ENCODE assay signal across 28 cellular contexts in genomic region chr6:167426074-167426473, GRCh38.
"Had no signal": no experiment of that assay in that cellular context is flagged by ENCODE, and none has a peak within 500 bp of the region (broad histone marks: within the 10 kb centered on the region; RNA-seq: fewer than 3 reads in every experiment).

No MANE protein-coding gene starts in this region.

- H3K4me3 ChIP-seq: breast epithelium, esophagus muscularis mucosa, heart left ventricle, left lung, smooth muscle cell, vagina had no signal

- H3K9me3 Mint-ChIP-seq: activated naive CD4-positive, alpha-beta T cell treated with anti-CD3 and anti-CD28 coated beads, Interleukin-2, amount 50 U/mL, for 72 hours; activated T-cell treated with anti-CD3 and anti-CD28 coated beads, Interleukin-2, amount 50 U/mL, for 72 hours; stimulated activated naive CD8-positive, alpha-beta T cell treated with anti-CD3 and anti-CD28 coated beads, Interleukin-15, amount 100 ng/mL, for 72 hours; T-helper 2 cell treated with Interferon-gamma antibody and Interleukin-4, amounts not matched to agents 5 μg/mL and 100 μg/mL, for 36 hours; type B pancreatic cell had no signal

- H3K9me3 ChIP-seq: breast epithelium, neutrophil, vagina had no signal

- H3K27me3 ChIP-seq: breast epithelium, foreskin keratinocyte, left lung, neutrophil, vagina had no signal

- H3K36me3 ChIP-seq: breast epithelium, esophagus muscularis mucosa, heart left ventricle, left lung, neutrophil, vagina had no signal

- H3K4me1 ChIP-seq: breast epithelium, esophagus muscularis mucosa, foreskin keratinocyte, vagina had no signal

- H3K4me2 ChIP-seq: smooth muscle cell had no signal

- H3K27ac Mint-ChIP-seq: activated T-cell treated with anti-CD3 and anti-CD28 coated beads, Interleukin-2, amount 50 U/mL, for 72 hours; nephron; progenitor cell of endocrine pancreas; stimulated activated memory B cell treated with anti-CD40 and anti-IgM and Interleukin-4, amounts not matched to agents 10 μg/mL and 1 μg/mL and 100 μg/mL, for 72 hours; stimulated activated naive CD8-positive, alpha-beta T cell treated with anti-CD3 and anti-CD28 coated beads, Interleukin-15, amount 100 ng/mL, for 72 hours; T-helper 2 cell treated with Interferon-gamma antibody and Interleukin-4, amounts not matched to agents 5 μg/mL and 100 μg/mL, for 36 hours; type B pancreatic cell had no signal

- H3K27ac ChIP-seq: breast epithelium, esophagus muscularis mucosa, foreskin keratinocyte, heart left ventricle, neutrophil, vagina had no signal

- H3K36me3 Mint-ChIP-seq: stimulated activated memory B cell treated with anti-CD40 and anti-IgM and Interleukin-4, amounts not matched to agents 10 μg/mL and 1 μg/mL and 100 μg/mL, for 72 hours; type B pancreatic cell had no signal

- H3K27me3 Mint-ChIP-seq: progenitor cell of endocrine pancreas, type B pancreatic cell had no signal

- H3K4me3 Mint-ChIP-seq: activated T-cell treated with anti-CD3 and anti-CD28 coated beads, Interleukin-2, amount 50 U/mL, for 72 hours; nephron; stimulated activated memory B cell treated with anti-CD40 and anti-IgM and Interleukin-4, amounts not matched to agents 10 μg/mL and 1 μg/mL and 100 μg/mL, for 72 hours; stimulated activated naive CD8-positive, alpha-beta T cell treated with anti-CD3 and anti-CD28 coated beads, Interleukin-15, amount 100 ng/mL, for 72 hours; T-helper 2 cell treated with Interferon-gamma antibody and Interleukin-4, amounts not matched to agents 5 μg/mL and 100 μg/mL, for 36 hours; type B pancreatic cell had no signal

- H3K4me1 Mint-ChIP-seq: nephron; stimulated activated memory B cell treated with anti-CD40 and anti-IgM and Interleukin-4, amounts not matched to agents 10 μg/mL and 1 μg/mL and 100 μg/mL, for 72 hours; stimulated activated naive CD8-positive, alpha-beta T cell treated with anti-CD3 and anti-CD28 coated beads, Interleukin-15, amount 100 ng/mL, for 72 hours had no signal

- DNase-seq: activated CD4-positive, alpha-beta T cell treated with anti-CD3 and anti-CD28 coated beads for 4 hours; activated CD4-positive, alpha-beta T cell treated with anti-CD3 and anti-CD28 coated beads, Interleukin-2, amount 50 U/mL, for 4 hours; activated naive CD4-positive, alpha-beta T cell; activated T-cell treated with anti-CD3 and anti-CD28 coated beads for 4 hours; activated T-cell treated with anti-CD3 and anti-CD28 coated beads, Interleukin-2, amount 50 U/mL, for 72 hours; central memory CD4-positive, alpha-beta T cell; foreskin keratinocyte; heart left ventricle; hypothalamus; kidney glomerular epithelial cell; left lung; retina; stimulated activated CD4-positive, alpha-beta T cell treated with anti-CD3 and anti-CD28 coated beads, Interleukin-1b, Interleukin-23, amount 100 ng/mL, for 48 hours; stimulated activated CD4-positive, alpha-beta T cell treated with anti-CD3 and anti-CD28 coated beads, Interleukin-4, amount 100 ng/mL, for 4 hours; stimulated activated CD8-positive, alpha-beta memory T cell treated with anti-CD3 and anti-CD28 coated beads, Interleukin-4, amount 100 ng/mL, for 48 hours; stimulated activated naive CD8-positive, alpha-beta T cell treated with anti-CD3 and anti-CD28 coated beads, Interleukin-15, amount 100 ng/mL, for 72 hours; substantia nigra had no signal

- ATAC-seq: activated naive CD4-positive, alpha-beta T cell treated with anti-CD3 and anti-CD28 coated beads, Interleukin-2, amount 50 U/mL, for 72 hours; activated T-cell treated with anti-CD3 and anti-CD28 coated beads, Interleukin-2, amount 50 U/mL, for 72 hours; foreskin keratinocyte; left lung; stimulated activated memory B cell treated with anti-CD40 and anti-IgM and Interleukin-4, amounts not matched to agents 10 μg/mL and 1 μg/mL and 100 μg/mL, for 72 hours; stimulated activated naive CD8-positive, alpha-beta T cell treated with anti-CD3 and anti-CD28 coated beads, Interleukin-15, amount 100 ng/mL, for 72 hours had no signal
